In genomic region chr6:26476893-26477292, GRCh38 we compare ENCODE assay signal across 15 cellular contexts. TPM values are rescaled to one million over a fixed set of nuclear protein-coding genes. Genes with fewer than 3 reads are reported as not detected.
DNase-seq lines count a peak whose midpoint lies in the region; ATAC-seq and TF ChIP-seq lines count a peak whose summit lies in the region.
"Had no signal": no experiment of that assay in that cellular context is flagged by ENCODE, and none has a peak within 500 bp of the region (broad histone marks: within the 10 kb centered on the region; RNA-seq: fewer than 3 reads in every experiment).

No MANE protein-coding gene starts in this region.

- H3K27ac ChIP-seq in HL-60 (replicated peaks): peak overlapping the region; percentile 63

- no peaks in the 10 kb centered on the region for H3K27me3 ChIP-seq in HL-60 (ENCODE audit: insufficient read depth, poor library complexity, severe bottlenecking)

- ATAC-seq in naive B cell (ENCODE audit: low read depth in 2 of 2): no peak

- H3K36me3 Mint-ChIP-seq in activated CD4-positive, alpha-beta memory T cell treated with anti-CD3 and anti-CD28 coated beads for 36 hours: peaks cover 4% of the 10 kb centered on the region
- peaks cover 0 to 2% of the 10 kb centered on the region in 2 donors for H3K36me3 Mint-ChIP-seq in naive B cell
- H3K36me3 Mint-ChIP-seq in progenitor cell of endocrine pancreas (ENCODE audit: insufficient read depth): peaks cover 2% of the 10 kb centered on the region

- peak overlapping the region; percentile 77 for H3K27ac Mint-ChIP-seq in activated CD4-positive, alpha-beta memory T cell treated with anti-CD3 and anti-CD28 coated beads for 36 hours
- H3K27ac Mint-ChIP-seq in naive B cell (peak overlapping the region; percentile 88 to 99 (median 94)), progenitor cell of endocrine pancreas (no peak overlapping the region)

- no peak overlapping the region for H3K4me3 ChIP-seq in HL-60 (replicated peaks; ENCODE audit: insufficient read depth, low read length)

- TF ChIP-seq CTCF in HL-60 (IDR thresholded peaks at IDR 0.05; ENCODE audit: insufficient read depth, low read length) (no peak), progenitor cell of endocrine pancreas (IDR thresholded peaks at IDR 0.05; ENCODE audit: unreplicated experiment) (no peak)

- H3K4me3 Mint-ChIP-seq in activated CD4-positive, alpha-beta memory T cell treated with anti-CD3 and anti-CD28 coated beads for 36 hours: no peak overlapping the region
- H3K4me3 Mint-ChIP-seq in naive B cell (peak overlapping the region; percentile 61 to 97 (median 83)), progenitor cell of endocrine pancreas (ENCODE audit: low read depth) (no peak overlapping the region)

- CTCF ChIA-PET in activated CD4-positive, alpha-beta memory T cell treated with anti-CD3 and anti-CD28 coated beads for 36 hours (lab: Charles Lee): no interaction called here

- peaks cover 9% of the 10 kb centered on the region for H3K9me3 Mint-ChIP-seq in activated CD4-positive, alpha-beta memory T cell treated with anti-CD3 and anti-CD28 coated beads for 36 hours
- H3K9me3 Mint-ChIP-seq in naive B cell: peaks cover 0 to 4% (median under 1%) of the 10 kb centered on the region in 7 donors
- H3K9me3 Mint-ChIP-seq in progenitor cell of endocrine pancreas (ENCODE audit: low read depth): peaks cover 3% of the 10 kb centered on the region

- peaks cover 39% of the 10 kb centered on the region for H3K4me1 Mint-ChIP-seq in activated CD4-positive, alpha-beta memory T cell treated with anti-CD3 and anti-CD28 coated beads for 36 hours (ENCODE audit: low read depth)
- H3K4me1 Mint-ChIP-seq in naive B cell: peaks cover 64 to 75% (median 71%) of the 10 kb centered on the region in 3 donors
- H3K4me1 Mint-ChIP-seq in progenitor cell of endocrine pancreas (ENCODE audit: low read depth): peaks cover 23% of the 10 kb centered on the region

- DNase-seq in CD1c-positive myeloid dendritic cell (ENCODE audit: extremely low spot score) (peak; percentile 24), HL-60 (ENCODE audit: low read depth in 1 of 2, low spot score in 1 of 2) (peak in 1 of 2 experiments; percentile 19), naive B cell (peak; percentile 19), NCI-H1694 (lab: John Stamatoyannopoulos, UW) (no peak), progenitor cell of endocrine pancreas (ENCODE audit: low spot score, unreplicated experiment) (no peak), cerebellar cortex (ENCODE audit: low spot score) (no peak), NCI-H510A (lab: John Stamatoyannopoulos, UW) (no peak)
- DNase-seq in activated CD4-positive, alpha-beta memory T cell treated with anti-CD3 and anti-CD28 coated beads for 36 hours: no peak
- DNase-seq: activated CD4-positive, alpha-beta T cell treated with anti-CD3 and anti-CD28 coated beads, Interleukin-2, amount 50 U/mL, for 48 hours; MM.1S; posterior cingulate gyrus; SHP77; stimulated activated CD4-positive, alpha-beta T cell treated with anti-CD3 and anti-CD28 coated beads, Interleukin-2, amount 100 ng/mL, for 48 hours had no signal

- H3K27me3 Mint-ChIP-seq in activated CD4-positive, alpha-beta memory T cell treated with anti-CD3 and anti-CD28 coated beads for 36 hours: no peaks in the 10 kb centered on the region
- H3K27me3 Mint-ChIP-seq in naive B cell (no peaks in the 10 kb centered on the region), progenitor cell of endocrine pancreas (no peaks in the 10 kb centered on the region)

- POLR2A ChIA-PET in activated CD4-positive, alpha-beta memory T cell treated with anti-CD3 and anti-CD28 coated beads for 36 hours (lab: Charles Lee): no interaction called here

- intact Hi-C loops in activated CD4-positive, alpha-beta memory T cell treated with anti-CD3 and anti-CD28 coated beads for 36 hours (cut with micrococcal nuclease): no loop called here

RNA-seq across cellular contexts. Expression of gene BTN2A1, which starts 19.1 kb away (rescaled TPM):
- 10 to 100 TPM; 17.6 to 19.6 TPM for total RNA-seq in activated CD4-positive, alpha-beta memory T cell treated with anti-CD3 and anti-CD28 coated beads for 36 hours
- polyA plus RNA-seq in naive B cell (ENCODE audit: low read depth in 6 of 6): 10 to 100 TPM in 5 of 6 donors, 1 to 10 TPM in 1; 8.4 to 21.4 (median 13.0) TPM
- 24.7 and 26.4 TPM in 2 replicates for total RNA-seq in progenitor cell of endocrine pancreas

RNA-seq across cellular contexts. Expression of gene BTN1A1, which starts 23.2 kb away (rescaled TPM):
- total RNA-seq in activated CD4-positive, alpha-beta memory T cell treated with anti-CD3 and anti-CD28 coated beads for 36 hours: not detected
- polyA plus RNA-seq in naive B cell (ENCODE audit: low read depth in 6 of 6): under 1 TPM in 2 of 6 donors, not detected in 4; 0.19 to 0.25 TPM
- 1.5 and 1.6 TPM in 2 replicates for total RNA-seq in progenitor cell of endocrine pancreas
- total RNA-seq: liver, NCI-H460 had no signal

RNA-seq across cellular contexts. Expression of gene BTN3A3, which starts 36.6 kb away (rescaled TPM):
- 10 to 100 TPM; 31.3 to 36.0 TPM for total RNA-seq in activated CD4-positive, alpha-beta memory T cell treated with anti-CD3 and anti-CD28 coated beads for 36 hours
- 10 to 100 TPM; 20.3 to 39.2 (median 27.3) TPM for polyA plus RNA-seq in naive B cell (ENCODE audit: low read depth in 6 of 6)
- 2.4 and 3.1 TPM in 2 replicates for total RNA-seq in progenitor cell of endocrine pancreas

Comparison
In these comparisons a context has a peak if more than half of its experiments do, and no peak if none do; other contexts are left out.
1. DNase-seq: peak in CD1c-positive myeloid dendritic cell (single experiment) and naive B cell (single experiment); none in activated CD4-positive, alpha-beta memory T cell treated with anti-CD3 and anti-CD28 coated beads for 36 hours (single experiment), NCI-H1694 (single experiment), progenitor cell of endocrine pancreas (single experiment), cerebellar cortex (single experiment) and NCI-H510A (single experiment).
2. H3K4me3 Mint-ChIP-seq: peak in naive B cell (8 of 8); none in activated CD4-positive, alpha-beta memory T cell treated with anti-CD3 and anti-CD28 coated beads for 36 hours (single experiment) and progenitor cell of endocrine pancreas (single experiment).